In genomic region chr7:99559276-99559915, GRCh38 we compare ENCODE assay signal across 1 cellular context.
TF ChIP-seq lines count a peak whose summit lies in the region.

No MANE protein-coding gene starts in this region.

TF ChIP-seq in GM12878, 131 proteins besides CTCF, POLR2A, EP300 and RAD21:
- TF ChIP-seq HCFC1 (IDR thresholded peaks at IDR 0.05; ENCODE audit: low read length), result no peak
- TF ChIP-seq STAT1 (conservative IDR thresholded peaks at IDR 0.05), result no peak
- TF ChIP-seq ESRRA (IDR thresholded peaks at IDR 0.05; ENCODE audit: low read length), result no peak
- no peak for TF ChIP-seq ZSCAN29 (IDR thresholded peaks at IDR 0.05)
- peak; percentile 70 for TF ChIP-seq MLLT1 (IDR thresholded peaks at IDR 0.05)
